1 cellular context compared by ENCODE assay signal in genomic region chr15:63504247-63504978, GRCh38.
TF ChIP-seq lines count a peak whose summit lies in the region.

Gene USP3 (plus strand): TSS chr15:63504593. CDS start chr15:63504740, 147 bp downstream.

TF ChIP-seq in HepG2, 621 proteins besides CTCF, POLR2A, EP300 and RAD21 (continued from another document and continues in another):
- TF ChIP-seq ZNF747 (CRISPR knock-in tag; IDR thresholded peaks at IDR 0.05; ENCODE audit: borderline replicate concordance) (peak; percentile 81; the same call in 1 of the 2 replicates), ZNF878 (CRISPR knock-in tag; IDR thresholded peaks at IDR 0.05) (peak; percentile 84), ELF1 (CRISPR knock-in tag; IDR thresholded peaks at IDR 0.05) (peak; percentile 85), HES4 (CRISPR knock-in tag; IDR thresholded peaks at IDR 0.05; ENCODE audit: borderline replicate concordance) (no peak), NONO (IDR thresholded peaks at IDR 0.05) (no peak), NONO (CRISPR knock-in tag; conservative IDR thresholded peaks at IDR 0.05) (0 out of 2 replicates have a peak, but pooled peaks have one; percentile 14), HNRNPH1 (optimal IDR thresholded peaks at IDR 0.05; ENCODE audit: low read depth, low read length) (no peak), NFYC (CRISPR knock-in tag; IDR thresholded peaks at IDR 0.05) (no peak), HMGA1 (CRISPR knock-in tag; conservative IDR thresholded peaks at IDR 0.05) (no peak), ZNF546 (CRISPR knock-in tag; conservative IDR thresholded peaks at IDR 0.05) (peak; percentile 57; the same call in 1 of the 2 replicates), ZSCAN31 (CRISPR knock-in tag; IDR thresholded peaks at IDR 0.05; ENCODE audit: low read depth) (peak; percentile 74), ZNF646 (CRISPR knock-in tag; IDR thresholded peaks at IDR 0.05) (no peak), IRF1 (CRISPR knock-in tag; IDR thresholded peaks at IDR 0.05; ENCODE audit: low read depth) (no peak), ZBTB3 (CRISPR knock-in tag; IDR thresholded peaks at IDR 0.05; ENCODE audit: borderline replicate concordance, low read depth) (no peak), ZNF30 (CRISPR knock-in tag; IDR thresholded peaks at IDR 0.05) (no peak), KLF13 (CRISPR knock-in tag; IDR thresholded peaks at IDR 0.05) (no peak), ZNF574 (CRISPR knock-in tag; IDR thresholded peaks at IDR 0.05) (peak; percentile 78), JUN (CRISPR knock-in tag; IDR thresholded peaks at IDR 0.05) (no peak), MXD4 (CRISPR knock-in tag; IDR thresholded peaks at IDR 0.05) (peak; percentile 63; the same call in 1 of the 2 replicates), JDP2 (CRISPR knock-in tag; IDR thresholded peaks at IDR 0.05; ENCODE audit: borderline replicate concordance) (no peak), YEATS2 (CRISPR knock-in tag; IDR thresholded peaks at IDR 0.05; ENCODE audit: borderline replicate concordance) (0 out of 2 replicates have a peak, but pooled peaks have one; percentile 15), SMAD9 (CRISPR knock-in tag; IDR thresholded peaks at IDR 0.05) (no peak), BHLHE40 (IDR thresholded peaks at IDR 0.05; ENCODE audit: low read length) (peak; percentile 99), ZNF597 (CRISPR knock-in tag; IDR thresholded peaks at IDR 0.05) (no peak), MED13 (CRISPR knock-in tag; IDR thresholded peaks at IDR 0.05) (0 out of 2 replicates have a peak, but pooled peaks have one; percentile 41), GABPB1 (CRISPR knock-in tag; IDR thresholded peaks at IDR 0.05) (peak; percentile 84), ZNF512 (CRISPR knock-in tag; IDR thresholded peaks at IDR 0.05) (no peak), ASH2L (IDR thresholded peaks at IDR 0.05; ENCODE audit: insufficient read length, low read depth, low read length) (peak; percentile 35), JARID2 (CRISPR knock-in tag; IDR thresholded peaks at IDR 0.05; ENCODE audit: insufficient replicate concordance) (no peak), BCL6 (CRISPR knock-in tag; IDR thresholded peaks at IDR 0.05) (peak; percentile 39; the same call in 1 of the 2 replicates)
- TF ChIP-seq, protein P1, sequence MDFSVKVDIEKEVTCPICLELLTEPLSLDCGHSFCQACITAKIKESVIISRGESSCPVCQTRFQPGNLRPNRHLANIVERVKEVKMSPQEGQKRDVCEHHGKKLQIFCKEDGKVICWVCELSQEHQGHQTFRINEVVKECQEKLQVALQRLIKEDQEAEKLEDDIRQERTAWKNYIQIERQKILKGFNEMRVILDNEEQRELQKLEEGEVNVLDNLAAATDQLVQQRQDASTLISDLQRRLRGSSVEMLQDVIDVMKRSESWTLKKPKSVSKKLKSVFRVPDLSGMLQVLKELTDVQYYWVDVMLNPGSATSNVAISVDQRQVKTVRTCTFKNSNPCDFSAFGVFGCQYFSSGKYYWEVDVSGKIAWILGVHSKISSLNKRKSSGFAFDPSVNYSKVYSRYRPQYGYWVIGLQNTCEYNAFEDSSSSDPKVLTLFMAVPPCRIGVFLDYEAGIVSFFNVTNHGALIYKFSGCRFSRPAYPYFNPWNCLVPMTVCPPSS (IDR thresholded peaks at IDR 0.05), result no peak
- TF ChIP-seq, protein P2, sequence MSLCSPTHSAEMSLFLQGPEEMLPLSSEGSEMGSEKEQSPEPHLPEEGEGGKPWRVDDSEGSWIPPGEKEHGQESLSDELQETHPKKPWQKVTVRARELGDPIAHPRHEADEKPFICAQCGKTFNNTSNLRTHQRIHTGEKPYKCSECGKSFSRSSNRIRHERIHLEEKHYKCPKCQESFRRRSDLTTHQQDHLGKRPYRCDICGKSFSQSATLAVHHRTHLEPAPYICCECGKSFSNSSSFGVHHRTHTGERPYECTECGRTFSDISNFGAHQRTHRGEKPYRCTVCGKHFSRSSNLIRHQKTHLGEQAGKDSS (CRISPR knock-in tag; IDR thresholded peaks at IDR 0.05; ENCODE audit: borderline replicate concordance, low read depth), result peak; percentile 16; the same call in 1 of the 2 replicates
- TF ChIP-seq, protein P3, sequence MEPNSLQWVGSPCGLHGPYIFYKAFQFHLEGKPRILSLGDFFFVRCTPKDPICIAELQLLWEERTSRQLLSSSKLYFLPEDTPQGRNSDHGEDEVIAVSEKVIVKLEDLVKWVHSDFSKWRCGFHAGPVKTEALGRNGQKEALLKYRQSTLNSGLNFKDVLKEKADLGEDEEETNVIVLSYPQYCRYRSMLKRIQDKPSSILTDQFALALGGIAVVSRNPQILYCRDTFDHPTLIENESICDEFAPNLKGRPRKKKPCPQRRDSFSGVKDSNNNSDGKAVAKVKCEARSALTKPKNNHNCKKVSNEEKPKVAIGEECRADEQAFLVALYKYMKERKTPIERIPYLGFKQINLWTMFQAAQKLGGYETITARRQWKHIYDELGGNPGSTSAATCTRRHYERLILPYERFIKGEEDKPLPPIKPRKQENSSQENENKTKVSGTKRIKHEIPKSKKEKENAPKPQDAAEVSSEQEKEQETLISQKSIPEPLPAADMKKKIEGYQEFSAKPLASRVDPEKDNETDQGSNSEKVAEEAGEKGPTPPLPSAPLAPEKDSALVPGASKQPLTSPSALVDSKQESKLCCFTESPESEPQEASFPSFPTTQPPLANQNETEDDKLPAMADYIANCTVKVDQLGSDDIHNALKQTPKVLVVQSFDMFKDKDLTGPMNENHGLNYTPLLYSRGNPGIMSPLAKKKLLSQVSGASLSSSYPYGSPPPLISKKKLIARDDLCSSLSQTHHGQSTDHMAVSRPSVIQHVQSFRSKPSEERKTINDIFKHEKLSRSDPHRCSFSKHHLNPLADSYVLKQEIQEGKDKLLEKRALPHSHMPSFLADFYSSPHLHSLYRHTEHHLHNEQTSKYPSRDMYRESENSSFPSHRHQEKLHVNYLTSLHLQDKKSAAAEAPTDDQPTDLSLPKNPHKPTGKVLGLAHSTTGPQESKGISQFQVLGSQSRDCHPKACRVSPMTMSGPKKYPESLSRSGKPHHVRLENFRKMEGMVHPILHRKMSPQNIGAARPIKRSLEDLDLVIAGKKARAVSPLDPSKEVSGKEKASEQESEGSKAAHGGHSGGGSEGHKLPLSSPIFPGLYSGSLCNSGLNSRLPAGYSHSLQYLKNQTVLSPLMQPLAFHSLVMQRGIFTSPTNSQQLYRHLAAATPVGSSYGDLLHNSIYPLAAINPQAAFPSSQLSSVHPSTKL (CRISPR knock-in tag; IDR thresholded peaks at IDR 0.05), result peak; percentile 47
- TF ChIP-seq, protein P4, sequence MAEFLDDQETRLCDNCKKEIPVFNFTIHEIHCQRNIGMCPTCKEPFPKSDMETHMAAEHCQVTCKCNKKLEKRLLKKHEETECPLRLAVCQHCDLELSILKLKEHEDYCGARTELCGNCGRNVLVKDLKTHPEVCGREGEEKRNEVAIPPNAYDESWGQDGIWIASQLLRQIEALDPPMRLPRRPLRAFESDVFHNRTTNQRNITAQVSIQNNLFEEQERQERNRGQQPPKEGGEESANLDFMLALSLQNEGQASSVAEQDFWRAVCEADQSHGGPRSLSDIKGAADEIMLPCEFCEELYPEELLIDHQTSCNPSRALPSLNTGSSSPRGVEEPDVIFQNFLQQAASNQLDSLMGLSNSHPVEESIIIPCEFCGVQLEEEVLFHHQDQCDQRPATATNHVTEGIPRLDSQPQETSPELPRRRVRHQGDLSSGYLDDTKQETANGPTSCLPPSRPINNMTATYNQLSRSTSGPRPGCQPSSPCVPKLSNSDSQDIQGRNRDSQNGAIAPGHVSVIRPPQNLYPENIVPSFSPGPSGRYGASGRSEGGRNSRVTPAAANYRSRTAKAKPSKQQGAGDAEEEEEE (CRISPR knock-in tag; IDR thresholded peaks at IDR 0.05; ENCODE audit: borderline replicate concordance), result no peak
- TF ChIP-seq, protein P5, sequence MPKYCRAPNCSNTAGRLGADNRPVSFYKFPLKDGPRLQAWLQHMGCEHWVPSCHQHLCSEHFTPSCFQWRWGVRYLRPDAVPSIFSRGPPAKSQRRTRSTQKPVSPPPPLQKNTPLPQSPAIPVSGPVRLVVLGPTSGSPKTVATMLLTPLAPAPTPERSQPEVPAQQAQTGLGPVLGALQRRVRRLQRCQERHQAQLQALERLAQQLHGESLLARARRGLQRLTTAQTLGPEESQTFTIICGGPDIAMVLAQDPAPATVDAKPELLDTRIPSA (CRISPR knock-in tag; IDR thresholded peaks at IDR 0.05; ENCODE audit: borderline replicate concordance), result no peak
- TF ChIP-seq, protein P6, sequence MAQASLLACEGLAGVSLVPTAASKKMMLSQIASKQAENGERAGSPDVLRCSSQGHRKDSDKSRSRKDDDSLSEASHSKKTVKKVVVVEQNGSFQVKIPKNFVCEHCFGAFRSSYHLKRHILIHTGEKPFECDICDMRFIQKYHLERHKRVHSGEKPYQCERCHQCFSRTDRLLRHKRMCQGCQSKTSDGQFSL (CRISPR knock-in tag; IDR thresholded peaks at IDR 0.05), result no peak
